In genomic region chr1:66435541-66435940, GRCh38 we compare ENCODE assay signal across 19 cellular contexts.
DNase-seq lines count a peak whose midpoint lies in the region; ATAC-seq and TF ChIP-seq lines count a peak whose summit lies in the region.
"Had no signal": no experiment of that assay in that cellular context is flagged by ENCODE, and none has a peak within 500 bp of the region (broad histone marks: within the 10 kb centered on the region; RNA-seq: fewer than 3 reads in every experiment).

No MANE protein-coding gene starts in this region.

- H3K4me1 ChIP-seq in GM23248 (ENCODE audit: insufficient read depth), result peaks cover 59% of the 10 kb centered on the region
- peaks cover 5% of the 10 kb centered on the region for H3K4me1 ChIP-seq in IMR-90 (ENCODE audit: control insufficient read depth, insufficient read depth, low read length)
- H3K4me1 ChIP-seq: Caco-2 had no signal

- H2BK5ac ChIP-seq in IMR-90 (ENCODE audit: low read depth, low read length, poor library complexity, severe bottlenecking), result no peak overlapping the region

- no peak overlapping the region; the same call in 1 of the 2 replicates for H3K14ac ChIP-seq in IMR-90 (replicated peaks; ENCODE audit: low read depth, low read length)

- peak overlapping the region; percentile 64; the same call in 1 of the 3 replicates for H2BK15ac ChIP-seq in IMR-90 (ENCODE audit: low read depth, low read length)

- H3K79me2 ChIP-seq in GM23248 (ENCODE audit: insufficient read depth), result no peaks in the 10 kb centered on the region

- no peak overlapping the region for H3K4me3 ChIP-seq in GM23248
- no peak overlapping the region for H3K4me3 ChIP-seq in IMR-90 (ENCODE audit: insufficient read depth, low read depth, low read length)
- H3K4me3 ChIP-seq in SK-N-MC, result no peak overlapping the region
- H3K4me3 ChIP-seq: BLaER1, GM12878 had no signal

- H3K27ac Mint-ChIP-seq in activated naive CD8-positive, alpha-beta T cell treated with anti-CD3 and anti-CD28 coated beads, Interleukin-2, amount 50 U/mL, for 24 hours, result no peak overlapping the region
- H3K27ac Mint-ChIP-seq: B cell; CD8-positive, alpha-beta T cell had no signal

- H3K56ac ChIP-seq in IMR-90 (ENCODE audit: extremely low read depth, insufficient read depth, low read length), result no peak overlapping the region

- BruUV-seq in IMR-90 (replicated peaks; lab: Mats Ljungman, UMichigan), result no TSS peak

- ATAC-seq in IMR-90 (ENCODE audit: low read depth) (no peak), sciatic nerve (no peak)
- ATAC-seq in activated naive CD8-positive, alpha-beta T cell treated with anti-CD3 and anti-CD28 coated beads, Interleukin-2, amount 50 U/mL, for 24 hours, result no peak

- H3K27me3 Mint-ChIP-seq in activated naive CD8-positive, alpha-beta T cell treated with anti-CD3 and anti-CD28 coated beads, Interleukin-2, amount 50 U/mL, for 24 hours, result no peaks in the 10 kb centered on the region
- H3K27me3 Mint-ChIP-seq: B cell; CD4-positive, CD25-positive, alpha-beta regulatory T cell had no signal

- H3K4me2 ChIP-seq in GM23248 (ENCODE audit: unreplicated experiment), result peak overlapping the region; percentile 30
- H3K4me2 ChIP-seq in IMR-90 (ENCODE audit: low read depth, low read length), result no peak overlapping the region
- H3K4me2 ChIP-seq: BLaER1 had no signal

- no peaks in the 10 kb centered on the region for H3K27me3 ChIP-seq in GM23248 (replicated peaks; ENCODE audit: insufficient read depth)
- no peaks in the 10 kb centered on the region for H3K27me3 ChIP-seq in IMR-90 (ENCODE audit: control insufficient read depth, insufficient read depth, low read length)
- H3K27me3 ChIP-seq: BLaER1 had no signal

- no peaks in the 10 kb centered on the region for H3K36me3 ChIP-seq in GM23248 (ENCODE audit: low read depth)
- H3K36me3 ChIP-seq in IMR-90 (ENCODE audit: control insufficient read depth, insufficient read depth, low read length), result no peaks in the 10 kb centered on the region
- H3K36me3 ChIP-seq in SK-N-MC (ENCODE audit: insufficient read depth, low read length), result no peaks in the 10 kb centered on the region
- H3K36me3 ChIP-seq: BLaER1 had no signal

- H2BK20ac ChIP-seq in IMR-90 (ENCODE audit: low read depth, low read length), result no peak overlapping the region; the same call in 1 of the 2 replicates

- no peak overlapping the region; the same call in 1 of the 2 replicates for H2BK120ac ChIP-seq in IMR-90 (ENCODE audit: low read depth, low read length)

- TF ChIP-seq CTCF in IMR-90 (conservative IDR thresholded peaks at IDR 0.05; ENCODE audit: low read depth, low read length), result no peak

- peaks cover 45% of the 10 kb centered on the region for H3K4me1 Mint-ChIP-seq in activated naive CD8-positive, alpha-beta T cell treated with anti-CD3 and anti-CD28 coated beads, Interleukin-2, amount 50 U/mL, for 24 hours

- no peak overlapping the region for H4K8ac ChIP-seq in IMR-90 (ENCODE audit: low read depth in 2 of 2, low read length in 2 of 2)

- H3K9me3 ChIP-seq in GM23248 (ENCODE audit: low read depth) (no peaks in the 10 kb centered on the region), IMR-90 (ENCODE audit: control insufficient read depth, insufficient read depth, low read length) (peaks cover 5% of the 10 kb centered on the region; the same call in 1 of the 2 replicates), SK-N-MC (ENCODE audit: low read depth, low read length) (no peaks in the 10 kb centered on the region)
- H3K9me3 ChIP-seq: Caco-2 had no signal

- TF ChIP-seq RAD21 in IMR-90 (IDR thresholded peaks at IDR 0.05; ENCODE audit: low read length), result no peak

- TF ChIP-seq POLR2A in IMR-90 (IDR thresholded peaks at IDR 0.05; ENCODE audit: low read depth, low read length), result no peak

- H4K91ac ChIP-seq in IMR-90 (ENCODE audit: insufficient read depth, low read depth, low read length), result no peak overlapping the region

- no peak overlapping the region for H3K4me3 Mint-ChIP-seq in activated naive CD8-positive, alpha-beta T cell treated with anti-CD3 and anti-CD28 coated beads, Interleukin-2, amount 50 U/mL, for 24 hours
- H3K4me3 Mint-ChIP-seq: B cell; CD8-positive, alpha-beta T cell had no signal

- no peaks in the 10 kb centered on the region for H3K9me2 ChIP-seq in GM23248 (ENCODE audit: insufficient read depth)

- CTCF ChIA-PET in IMR-90 (lab: Yijun Ruan, JAX), result interaction anchor here (0.8 to 3.1 kb wide), 10 partner anchors 8 to 181 kb away, joined by 3 to 20 read pairs (median 4); no protein-coding TSS in a partner anchor

- no peaks in the 10 kb centered on the region for H3K79me1 ChIP-seq in IMR-90 (ENCODE audit: low read depth in 1 of 2, low read length in 2 of 2)

- H3K9me1 ChIP-seq in IMR-90 (ENCODE audit: insufficient read depth, low read length), result peaks cover 13% of the 10 kb centered on the region

- H3K9ac ChIP-seq in GM23248 (no peak overlapping the region), IMR-90 (ENCODE audit: low read depth, low read length) (no peak overlapping the region), SK-N-MC (ENCODE audit: insufficient read length) (no peak overlapping the region)
- H3K9ac ChIP-seq: BLaER1 had no signal

- H4K5ac ChIP-seq in IMR-90 (ENCODE audit: low read depth, low read length), result peak overlapping the region; percentile 32; the same call in 1 of the 2 replicates

- H3K23ac ChIP-seq in IMR-90 (ENCODE audit: low read depth, low read length), result no peak overlapping the region

- peak overlapping the region; percentile 59 for H3K27ac ChIP-seq in GM23248
- no peak overlapping the region for H3K27ac ChIP-seq in IMR-90 (ENCODE audit: insufficient read depth, low read length)
- H3K27ac ChIP-seq in SK-N-MC, result 0 out of 2 replicates have a peak overlapping the region, but pooled peaks have one; percentile 30
- H3K27ac ChIP-seq: 22Rv1, BLaER1, C4-2B had no signal

- H3K36me3 Mint-ChIP-seq in activated naive CD8-positive, alpha-beta T cell treated with anti-CD3 and anti-CD28 coated beads, Interleukin-2, amount 50 U/mL, for 24 hours (ENCODE audit: low read depth), result no peaks in the 10 kb centered on the region
- H3K36me3 Mint-ChIP-seq: CD4-positive, CD25-positive, alpha-beta regulatory T cell had no signal

- intact Hi-C loops in IMR-90 (cut with micrococcal nuclease) (loop anchor here (5.0 kb wide), 1 partner anchor 83 kb away; no protein-coding TSS in a partner anchor), sciatic nerve (cut with DNase I) (no loop called here)

- H3F3A ChIP-seq in GM23248 (ENCODE audit: insufficient read depth), result peaks cover 64% of the 10 kb centered on the region

- dilution Hi-C loops in IMR-90 (cut with HindIII; ENCODE audit: low sequenced_read_pairs, unreplicated experiment), result no loop called here

- in situ Hi-C loops in GM23248 (cut with MboI) (loop anchor here (5.0 kb wide), 1 partner anchor 173 kb away; no protein-coding TSS in a partner anchor), IMR-90 (cut with MboI; ENCODE audit: low sequenced_read_pairs) (loop anchor here (5.0 kb wide), 1 partner anchor 178 kb away; no protein-coding TSS in a partner anchor), G401 (cut with HindIII; ENCODE audit: low sequenced_read_pairs) (no loop called here)

- POLR2A ChIA-PET in IMR-90 (lab: Charles Lee; ENCODE audit: unreplicated experiment), result no interaction called here

- no peak for DNase-seq in GM23248
- no peak for DNase-seq in IMR-90
- no peak for DNase-seq in SK-N-MC (ENCODE audit: low read depth, low spot score)
- no peak for DNase-seq in G401 (ENCODE audit: low spot score)
- no peak for DNase-seq in activated naive CD8-positive, alpha-beta T cell treated with anti-CD3 and anti-CD28 coated beads, Interleukin-2, amount 50 U/mL, for 24 hours
- DNase-seq in sciatic nerve (ENCODE audit: low spot score), result no peak
- DNase-seq: Caco-2; CD4-positive, CD25-positive, alpha-beta regulatory T cell; CD8-positive, alpha-beta T cell; DMS153; DND-41; GDM1; H7; HCEC 1CT had no signal

- H2AK9ac ChIP-seq in IMR-90 (replicated peaks; ENCODE audit: low read depth, low read length, poor library complexity), result no peak overlapping the region

- no peaks in the 10 kb centered on the region for H4K20me1 ChIP-seq in GM23248 (ENCODE audit: insufficient read depth)
- H4K20me1 ChIP-seq in IMR-90 (ENCODE audit: insufficient read depth, low read length), result no peaks in the 10 kb centered on the region
- H4K20me1 ChIP-seq: BLaER1 had no signal

- no peak overlapping the region for H3K4ac ChIP-seq in IMR-90 (ENCODE audit: low read depth, low read length)

- no peak overlapping the region; the same call in 1 of the 2 replicates for H3K18ac ChIP-seq in IMR-90 (ENCODE audit: low read depth, low read length)

- peaks cover 20% of the 10 kb centered on the region for H3K9me3 Mint-ChIP-seq in activated naive CD8-positive, alpha-beta T cell treated with anti-CD3 and anti-CD28 coated beads, Interleukin-2, amount 50 U/mL, for 24 hours

- no peak overlapping the region for H2AFZ ChIP-seq in GM23248
- H2AFZ ChIP-seq in IMR-90 (replicated peaks; ENCODE audit: low read length, poor library complexity), result no peak overlapping the region

- WGBS in GM23248 (ENCODE audit: low coverage in 1 of 2, low lambda C conversion rate in 2 of 2, missing lambda C conversion rate in 2 of 2), 2 experiments, result 50 to 55% methylated on average over 1 of the region's 1 CpG
- WGBS in IMR-90 (ENCODE audit: extremely low coverage in 2 of 2, insufficient read length in 1 of 2), 2 experiments, result no CpG with 5 or more reads among the region's 1 CpG

- H2AK5ac ChIP-seq in IMR-90 (ENCODE audit: low read depth, low read length), result no peak overlapping the region

TF ChIP-seq in IMR-90, 13 proteins besides CTCF, POLR2A, EP300 and RAD21 (continues in another document):
- TF ChIP-seq CHD1 (IDR thresholded peaks at IDR 0.05; ENCODE audit: low read depth, low read length), result no peak
- no peak for TF ChIP-seq MXI1 (IDR thresholded peaks at IDR 0.05; ENCODE audit: borderline replicate concordance, low read depth, low read length)
- TF ChIP-seq BHLHE40 (IDR thresholded peaks at IDR 0.05; ENCODE audit: low read depth, low read length), result no peak
- TF ChIP-seq MAFK (IDR thresholded peaks at IDR 0.05; ENCODE audit: low read depth, low read length), result no peak
- TF ChIP-seq NFE2L2 (IDR thresholded peaks at IDR 0.05; ENCODE audit: low read depth, low read length), result no peak
- TF ChIP-seq CEBPB (IDR thresholded peaks at IDR 0.05; ENCODE audit: low read depth, low read length), result no peak
- TF ChIP-seq ELK1 (IDR thresholded peaks at IDR 0.05; ENCODE audit: borderline replicate concordance, low read depth, low read length), result no peak
- no peak for TF ChIP-seq MAZ (IDR thresholded peaks at IDR 0.05; ENCODE audit: borderline replicate concordance, low read depth, low read length)
- no peak for TF ChIP-seq RFX5 (IDR thresholded peaks at IDR 0.05; ENCODE audit: low read depth, low read length)
- TF ChIP-seq RCOR1 (IDR thresholded peaks at IDR 0.05; ENCODE audit: insufficient replicate concordance, low read length), result no peak
